Comparison of ENCODE assay signal across 26 cellular contexts in genomic region chrX:69145714-69146113, GRCh38. TPM values are rescaled to one million over a fixed set of nuclear protein-coding genes. Genes with fewer than 3 reads are reported as not detected.
DNase-seq lines count a peak whose midpoint lies in the region; FAIRE-seq and TF ChIP-seq lines count a peak whose summit lies in the region.
"Had no signal": no experiment of that assay in that cellular context is flagged by ENCODE, and none has a peak within 500 bp of the region (broad histone marks: within the 10 kb centered on the region; RNA-seq: fewer than 3 reads in every experiment).

No MANE protein-coding gene starts in this region.

- no peak overlapping the region for H2AK5ac ChIP-seq in H1 (ENCODE audit: low read depth, low read length)
- no peak overlapping the region for H2AK5ac ChIP-seq in neuronal stem cell (ENCODE audit: low read depth, low read length)

- H2BK12ac ChIP-seq in H1 (ENCODE audit: low read depth, low read length) (no peak overlapping the region), neuronal stem cell (ENCODE audit: low read length) (no peak overlapping the region)

- no peaks in the 10 kb centered on the region for H3K9me3 ChIP-seq in H1 (ENCODE audit: insufficient read depth in 2 of 2, low read depth in 1 of 2, low read length in 1 of 2)
- no peaks in the 10 kb centered on the region for H3K9me3 ChIP-seq in neuronal stem cell (replicated peaks in 1 of 2; ENCODE audit: control insufficient read depth in 2 of 2, insufficient read depth in 1 of 2, low read depth in 1 of 2, low read length in 2 of 2)
- H3K9me3 ChIP-seq: BE2C, SJSA1 had no signal

- no peaks in the 10 kb centered on the region for H3K36me3 ChIP-seq in H1 (ENCODE audit: control insufficient read depth in 2 of 4, insufficient read depth in 4 of 4, low read length in 3 of 4)
- no peaks in the 10 kb centered on the region for H3K36me3 ChIP-seq in neuronal stem cell (replicated peaks in 1 of 2; ENCODE audit: control insufficient read depth in 2 of 2, insufficient read depth in 2 of 2, low read length in 2 of 2)
- H3K36me3 ChIP-seq: BE2C, SJSA1 had no signal

- no peak overlapping the region for H4K5ac ChIP-seq in H1 (ENCODE audit: insufficient read length, low read depth, low read length)

- H3K79me1 ChIP-seq in H1 (ENCODE audit: low read depth, low read length) (no peaks in the 10 kb centered on the region), neuronal stem cell (ENCODE audit: low read depth, low read length) (no peaks in the 10 kb centered on the region)

- WGBS in H1 (ENCODE audit: extremely low coverage in 1 of 2, insufficient coverage in 1 of 2, insufficient read length in 1 of 2, insufficient replicate concordance in 2 of 2, low coverage in 1 of 2, low lambda C conversion rate in 2 of 2, missing lambda C conversion rate in 1 of 2), 2 experiments, result 77% methylated on average over 5 of the region's 5 CpGs; no CpG with 5 or more reads in 1 of the 2 experiments
- WGBS in neuronal stem cell (ENCODE audit: extremely low coverage in 2 of 2, insufficient read length in 2 of 2, insufficient replicate concordance in 1 of 2), 2 donors, result no CpG with 5 or more reads among the region's 5 CpGs

- no peak overlapping the region for H3K14ac ChIP-seq in H1 (ENCODE audit: insufficient read length)
- no peak overlapping the region for H3K14ac ChIP-seq in neuronal stem cell (ENCODE audit: low read length)

- no peaks in the 10 kb centered on the region for H4K20me1 ChIP-seq in H1 (replicated peaks in 1 of 2; ENCODE audit: control insufficient read depth in 1 of 2, insufficient read depth in 2 of 2, low read length in 2 of 2)

- POLR2A ChIA-PET in H1 (lab: Charles Lee; ENCODE audit: partially characterized antibody), result interaction anchor here (1.0 kb wide), 1 partner anchor 9 kb away, joined by 3 read pairs; no protein-coding TSS in a partner anchor

- no peak for TF ChIP-seq EP300 in H1 (IDR thresholded peaks at IDR 0.05; ENCODE audit: borderline replicate concordance in 1 of 2, low read depth in 2 of 2, low read length in 2 of 2)

- CTCF ChIA-PET in H1 (lab: Charles Lee; ENCODE audit: partially characterized antibody), result interaction anchor here (0.7 to 1.4 kb wide), 6 partner anchors 11 to 347 kb away, joined by 3 to 5 read pairs (median 3); no protein-coding TSS in a partner anchor

- H3K4me1 ChIP-seq in H1 (replicated peaks in 1 of 4; ENCODE audit: control insufficient read depth in 3 of 4, insufficient read depth in 4 of 4, low read length in 3 of 4) (peaks cover under 1 to 28% (median 8%) of the 10 kb centered on the region in 4 experiments; a peak in 6 of 7 replicates), neuronal stem cell (ENCODE audit: control insufficient read depth in 2 of 2, insufficient read depth in 1 of 2, low read depth in 1 of 2, low read length in 2 of 2) (peaks cover 29 to 40% of the 10 kb centered on the region in 2 donors)
- H3K4me1 ChIP-seq: BE2C, SJSA1 had no signal

- H3K56ac ChIP-seq in H1 (replicated peaks; ENCODE audit: insufficient read length, low read depth, low read length), result no peak overlapping the region

- H3K23ac ChIP-seq in H1 (ENCODE audit: insufficient read length) (no peak overlapping the region), neuronal stem cell (ENCODE audit: low read depth, low read length, poor library complexity) (no peak overlapping the region)

- H3K4ac ChIP-seq in H1 (replicated peaks; ENCODE audit: insufficient read length, low read depth, low read length), result no peak overlapping the region
- no peak overlapping the region for H3K4ac ChIP-seq in neuronal stem cell (ENCODE audit: low read length)

- H2BK5ac ChIP-seq in H1 (ENCODE audit: low read depth, low read length), result no peak overlapping the region
- no peak overlapping the region for H2BK5ac ChIP-seq in neuronal stem cell (ENCODE audit: low read length)

- H4K91ac ChIP-seq in H1 (replicated peaks; ENCODE audit: insufficient read length, low read length) (no peak overlapping the region), neuronal stem cell (ENCODE audit: low read depth, low read length, poor library complexity) (no peak overlapping the region)

- H2AFZ ChIP-seq in H1 (ENCODE audit: low read length), result no peak overlapping the region
- H2AFZ ChIP-seq in neuronal stem cell (ENCODE audit: low read length), result no peak overlapping the region
- H2AFZ ChIP-seq: PC-9 had no signal

- no peak overlapping the region for H3K9ac ChIP-seq in H1 (replicated peaks in 1 of 4; ENCODE audit: extremely low read depth in 1 of 4, low read depth in 3 of 4, low read length in 3 of 4)
- H3K9ac ChIP-seq in neuronal stem cell (ENCODE audit: low read depth, low read length, poor library complexity), result peak overlapping the region; percentile 44

- DNase-seq in activated effector memory CD4-positive, alpha-beta T cell treated with anti-CD3 and anti-CD28 coated beads, Interleukin-2, amount 50 U/mL, for 16 hours, result peak; percentile 3
- no peak for DNase-seq in activated effector memory CD4-positive, alpha-beta T cell treated with Interleukin-2 at 50 U/mL for 16 hours
- DNase-seq in H1 (ENCODE audit: low read depth in 1 of 2, low spot score in 2 of 2), result no peak
- no peak for DNase-seq in neuronal stem cell (ENCODE audit: low spot score)
- no peak for DNase-seq in NCI-H446 (lab: John Stamatoyannopoulos, UW)
- no peak for DNase-seq in stimulated activated CD4-positive, alpha-beta T cell treated with anti-CD3 and anti-CD28 coated beads, Interleukin-12 subunit alpha, Interleukin-12 subunit beta, amount 100 ng/mL, for 4 hours
- no peak for DNase-seq in DMS114 treated with DMSO at 0.1 percent for 48 hours (lab: John Stamatoyannopoulos, UW; ENCODE audit: unreplicated experiment)
- DNase-seq: ACHN; BE2C; CD8-positive, alpha-beta memory T cell; DMS 273 treated with DMSO at 0.1 percent for 48 hours; DMS79 treated with DMSO at 0.1 percent for 48 hours; GF-D8; KBM-7; NCI-H1105 treated with DMSO at 0.1 percent for 48 hours; NCI-H146; NCI-H1930; NCI-H2107; NCI-H524 treated with DMSO at 0.1 percent for 48 hours; NCI-H774; NK-92 treated with Interleukin-12 subunit alpha and Interleukin-12 subunit beta, amount 100 ng/mL, for 24 hours; PC-9 had no signal

- H3K4me2 ChIP-seq in H1 (ENCODE audit: insufficient read depth in 1 of 2, low read depth in 2 of 2, low read length in 2 of 2) (no peak overlapping the region), neuronal stem cell (ENCODE audit: insufficient read depth, low read length, poor library complexity, severe bottlenecking) (no peak overlapping the region)
- H3K4me2 ChIP-seq: PC-9 had no signal

- H4K8ac ChIP-seq in H1 (ENCODE audit: extremely low read depth, insufficient read depth, low read length) (no peak overlapping the region), neuronal stem cell (ENCODE audit: low read depth, low read length) (no peak overlapping the region)

- TF ChIP-seq RAD21 in H1 (IDR thresholded peaks at IDR 0.05 in 1 of 2, conservative IDR thresholded peaks at IDR 0.05 in 1 of 2; ENCODE audit: low read depth in 2 of 2, low read length in 2 of 2), result no peak

- H3K23me2 ChIP-seq in H1 (ENCODE audit: low read depth, low read length), result no peaks in the 10 kb centered on the region; the same call in 1 of the 2 replicates

- H3K27me3 ChIP-seq in H1 (replicated peaks in 1 of 4; ENCODE audit: control insufficient read depth in 3 of 4, extremely low read depth in 1 of 4, insufficient read depth in 3 of 4, low read length in 3 of 4) (no peaks in the 10 kb centered on the region), neuronal stem cell (ENCODE audit: control insufficient read depth in 3 of 3, insufficient read depth in 3 of 3, low read depth in 1 of 3, low read length in 3 of 3) (no peaks in the 10 kb centered on the region)
- H3K27me3 ChIP-seq: BE2C, SJSA1 had no signal

- H2BK20ac ChIP-seq in H1 (ENCODE audit: low read length), result no peak overlapping the region

- TF ChIP-seq POLR2A in H1 (IDR thresholded peaks at IDR 0.05; ENCODE audit: control extremely low read depth in 1 of 2, low read depth in 2 of 2, low read length in 2 of 2), result no peak

- no peak for FAIRE-seq in H1 (lab: Jason Lieb, UNC)
- FAIRE-seq: GM12892, H54 had no signal

- no peak overlapping the region for H2BK15ac ChIP-seq in H1 (ENCODE audit: low read length)
- H2BK15ac ChIP-seq in neuronal stem cell (ENCODE audit: low read length), result no peak overlapping the region

- no peak overlapping the region for H3K4me3 ChIP-seq in H1 (ENCODE audit: extremely low read depth in 1 of 4, insufficient read depth in 2 of 4, low read depth in 3 of 4, low read length in 4 of 4)
- H3K4me3 ChIP-seq in neuronal stem cell (ENCODE audit: low read length in 2 of 2), result no peak overlapping the region
- H3K4me3 ChIP-seq: PC-9, SJSA1 had no signal

- no peaks in the 10 kb centered on the region for H3K79me2 ChIP-seq in H1 (ENCODE audit: control insufficient read depth in 1 of 2, insufficient read depth in 2 of 2, low read length in 2 of 2)

- H3K27ac ChIP-seq in H1 (ENCODE audit: low read depth, low read length) (no peak overlapping the region), neuronal stem cell (replicated peaks; ENCODE audit: low read length) (no peak overlapping the region)
- H3K27ac ChIP-seq: 22Rv1, PC-9, SJSA1 had no signal

- H3K18ac ChIP-seq in H1 (ENCODE audit: extremely low read depth, low read length) (no peak overlapping the region), neuronal stem cell (ENCODE audit: low read length) (peak overlapping the region; percentile 64)

- H2BK120ac ChIP-seq in H1 (replicated peaks; ENCODE audit: low read depth, low read length), result no peak overlapping the region
- no peak overlapping the region for H2BK120ac ChIP-seq in neuronal stem cell (ENCODE audit: low read depth, low read length)

- TF ChIP-seq CTCF in H1 (IDR thresholded peaks at IDR 0.05; ENCODE audit: control extremely low read depth in 1 of 3, insufficient read depth in 1 of 3, low read depth in 1 of 3, low read length in 3 of 3), result no peak

TF ChIP-seq in H1, 55 proteins besides CTCF, POLR2A, EP300 and RAD21:
- TF ChIP-seq KDM1A (IDR thresholded peaks at IDR 0.05; ENCODE audit: borderline replicate concordance, low read length) (0 out of 2 replicates have a peak, but pooled peaks have one; percentile 17), SP2 (IDR thresholded peaks at IDR 0.05; ENCODE audit: low read length) (no peak), TCF12 (IDR thresholded peaks at IDR 0.05; ENCODE audit: low read depth, low read length) (no peak)

RNA-seq across cellular contexts. Expression of gene PJA1, which starts 19.5 kb away (rescaled TPM):
- total RNA-seq in H1 (2021; fragmentation: NEBNext Ultra II Directional; extraction: Animal tissue kit (Norgen Biotek cat#: 25700)), result 34.9 and 37.0 TPM in 2 replicates
- 25.7 and 26.8 TPM in 2 replicates for polyA plus RNA-seq in H1 (2011; rRNA removed)
- 33.0 TPM for polyA plus RNA-seq in H1 (2011; cell fraction: cytosol; rRNA removed)
- 28.4 TPM for polyA plus RNA-seq in H1 (2011; cell fraction: nucleus; rRNA removed)
- polyA plus RNA-seq in H1 (2012, experiment 1 of 2), result 39.6 to 41.5 TPM (median 40.5 TPM) in 4 replicates
- 18.2 TPM for polyA plus RNA-seq in H1 (2012, experiment 2 of 2)
- polyA plus RNA-seq in H1 (2013, experiment 1 of 2), result 39.3 TPM
- 40.0 TPM for polyA plus RNA-seq in H1 (2013, experiment 2 of 2)
- polyA minus RNA-seq in H1 (2011; rRNA and poly(A)+ RNA removed), result 34.9 and 41.8 TPM in 2 replicates
- 12.9 TPM for polyA minus RNA-seq in H1 (2011; cell fraction: cytosol; rRNA and poly(A)+ RNA removed)
- 9.8 TPM for polyA minus RNA-seq in H1 (2011; cell fraction: nucleus; rRNA and poly(A)+ RNA removed)
- 68.9 TPM for polyA plus RNA-seq in neuronal stem cell (2013, experiment 1 of 2)
- polyA plus RNA-seq in neuronal stem cell (2013, experiment 2 of 2), result 73.4 TPM
